8 cellular contexts compared by ENCODE assay signal in genomic region chr19:19321143-19321577, GRCh38. TPM values are rescaled to one million over a fixed set of nuclear protein-coding genes. Genes with fewer than 3 reads are reported as not detected.
DNase-seq lines count a peak whose midpoint lies in the region; ATAC-seq and TF ChIP-seq lines count a peak whose summit lies in the region.

No MANE protein-coding gene starts in this region.

- H3K27ac Mint-ChIP-seq in T-cell: peak overlapping the region; percentile 99 to 100

- DNase-seq in COLO668 (lab: John Stamatoyannopoulos, UW; ENCODE audit: unreplicated experiment) (peak; percentile 14), T-cell (peak in 2 of 34 experiments; percentile 6), erythroblast (lab: John Stamatoyannopoulos, UW) (peak; percentile 63 to 80), sciatic nerve (ENCODE audit: low spot score) (no peak)
- DNase-seq in stimulated activated CD8-positive, alpha-beta memory T cell treated with anti-CD3 and anti-CD28 coated beads, Interleukin-4, amount 100 ng/mL, for 48 hours: no peak
- DNase-seq in activated CD8-positive, alpha-beta memory T cell treated with anti-CD3 and anti-CD28 coated beads, Interleukin-2, amount 50 U/mL, for 48 hours: no peak

- ATAC-seq in HG03108 (IDR thresholded peaks at IDR 0.05; ENCODE audit: unreplicated experiment): peak; percentile 7
- peak in 1 of 4 experiments; percentile 1 for ATAC-seq in T-cell (replicated peaks in 1 of 4)
- no peak for ATAC-seq in sciatic nerve

- H3K27me3 Mint-ChIP-seq in T-cell: no peaks in the 10 kb centered on the region

- H2AFZ ChIP-seq in neural cell (ENCODE audit: low read depth, low read length): peak overlapping the region; percentile 96

- intact Hi-C loops in sciatic nerve (cut with DNase I): no loop called here

- CTCF ChIA-PET in T-cell (lab: Charles Lee): no interaction called here

- POLR2A ChIA-PET in T-cell (lab: Charles Lee): no interaction called here

- no peaks in the 10 kb centered on the region for H3K36me3 ChIP-seq in neural cell (ENCODE audit: insufficient read depth, low read length)

- no peak for TF ChIP-seq POLR2A in erythroblast (IDR thresholded peaks at IDR 0.05; ENCODE audit: low read length)

- no peak for TF ChIP-seq CTCF in neural cell (IDR thresholded peaks at IDR 0.05; ENCODE audit: poor library complexity, severe bottlenecking)

- H3K9ac ChIP-seq in neural cell (ENCODE audit: low read length): peak overlapping the region; percentile 99

- H3K9me2 ChIP-seq in neural cell (ENCODE audit: insufficient read depth, low read length): no peaks in the 10 kb centered on the region

- H3K27ac ChIP-seq in neural cell (ENCODE audit: low read length): peak overlapping the region; percentile 98

- peaks cover 25% of the 10 kb centered on the region for H3K36me3 Mint-ChIP-seq in T-cell

- no peak for TF ChIP-seq RAD21 in neural cell (conservative IDR thresholded peaks at IDR 0.05)

- no peaks in the 10 kb centered on the region for H3K9me3 Mint-ChIP-seq in T-cell

- no peaks in the 10 kb centered on the region for H4K20me1 ChIP-seq in neural cell (ENCODE audit: insufficient read depth)

- H3K9me3 ChIP-seq in neural cell (ENCODE audit: low read length): no peaks in the 10 kb centered on the region

- H3K4me3 Mint-ChIP-seq in T-cell: peak overlapping the region; percentile 92 to 95 (median 95)

- H3F3A ChIP-seq in neural cell (ENCODE audit: insufficient read depth, low read length, poor library complexity, severe bottlenecking): no peaks in the 10 kb centered on the region

- peaks cover 51 to 59% (median 59%) of the 10 kb centered on the region in 3 donors for H3K4me1 Mint-ChIP-seq in T-cell

- peaks cover 60% of the 10 kb centered on the region for H3K79me2 ChIP-seq in neural cell (replicated peaks; ENCODE audit: insufficient read depth, low read length)

- peak overlapping the region; percentile 99 for H3K4me3 ChIP-seq in neural cell (ENCODE audit: low read length)

- no peak for TF ChIP-seq EP300 in neural cell (conservative IDR thresholded peaks at IDR 0.05; ENCODE audit: poor library complexity, severe bottlenecking)

- peak overlapping the region; percentile 64 for H3K4me2 ChIP-seq in neural cell (ENCODE audit: low read length)

- H3K27me3 ChIP-seq in neural cell (ENCODE audit: insufficient read depth, low read depth, low read length): no peaks in the 10 kb centered on the region

TF ChIP-seq in neural cell, 6 proteins besides CTCF, POLR2A, EP300 and RAD21:
- no peak for TF ChIP-seq TAF1 (IDR thresholded peaks at IDR 0.05; ENCODE audit: low read depth)
- no peak for TF ChIP-seq EZH2 (IDR thresholded peaks at IDR 0.05; ENCODE audit: borderline replicate concordance, insufficient read depth, low read length, poor library complexity, severe bottlenecking)
- TF ChIP-seq SMC3 (conservative IDR thresholded peaks at IDR 0.05; ENCODE audit: poor library complexity): no peak
- no peak for TF ChIP-seq POLR2AphosphoS5 (IDR thresholded peaks at IDR 0.05)
- no peak for TF ChIP-seq REST (IDR thresholded peaks at IDR 0.05; ENCODE audit: borderline replicate concordance)
- TF ChIP-seq MXI1 (conservative IDR thresholded peaks at IDR 0.05; ENCODE audit: poor library complexity, severe bottlenecking): no peak

RNA-seq across cellular contexts. Expression of gene MAU2, which starts 0.5 kb away (rescaled TPM):
- 100 to 1,000 TPM; 143 to 159 (median 150) TPM for total RNA-seq in T-cell
- polyA plus RNA-seq in neural cell: 47.2 and 48.3 TPM in 2 replicates
- polyA minus RNA-seq in neural cell: 71.6 and 81.7 TPM in 2 replicates
- total RNA-seq in sciatic nerve: 78.5 TPM

RNA-seq across cellular contexts. Expression of gene SUGP1, which starts 0.9 kb away (rescaled TPM):
- total RNA-seq in T-cell (10 to 100 TPM; 59.5 to 89.8 (median 87.4) TPM), sciatic nerve (43.7 TPM)
- polyA plus RNA-seq in neural cell: 82.0 and 85.8 TPM in 2 replicates
- 45.5 and 50.6 TPM in 2 replicates for polyA minus RNA-seq in neural cell

RNA-seq across cellular contexts. Expression of gene TM6SF2, which starts 48.1 kb away (rescaled TPM):
- total RNA-seq in T-cell (not detected), sciatic nerve (0.71 TPM)
- polyA plus RNA-seq in neural cell: not detected in 2 replicates
- 0.49 TPM in 1 of 2 replicates, not detected in the other for polyA minus RNA-seq in neural cell

Comparison
In these comparisons a context has a peak if more than half of its experiments do, and no peak if none do; other contexts are left out.
1. DNase-seq: peak in COLO668 (single experiment) and erythroblast (2 of 2); none in stimulated activated CD8-positive, alpha-beta memory T cell treated with anti-CD3 and anti-CD28 coated beads, Interleukin-4, amount 100 ng/mL, for 48 hours (single experiment), activated CD8-positive, alpha-beta memory T cell treated with anti-CD3 and anti-CD28 coated beads, Interleukin-2, amount 50 U/mL, for 48 hours (single experiment) and sciatic nerve (single experiment).